In genomic region chr2:144481109-144481508, GRCh38 we compare ENCODE assay signal across 1 cellular context.
TF ChIP-seq lines count a peak whose summit lies in the region.

No MANE protein-coding gene starts in this region.

TF ChIP-seq in WTC11, 78 proteins besides CTCF, POLR2A, EP300 and RAD21 (continued from another document):
- no peak for TF ChIP-seq ERG (CRISPR knock-in tag; IDR thresholded peaks at IDR 0.05)
- no peak for TF ChIP-seq FOXP1 (CRISPR knock-in tag; IDR thresholded peaks at IDR 0.05; ENCODE audit: borderline replicate concordance)
- TF ChIP-seq NR2C2 (CRISPR knock-in tag; IDR thresholded peaks at IDR 0.05): no peak
